Comparison of ENCODE assay signal across 8 cellular contexts in genomic region chr2:55692740-55693139, GRCh38. TPM values are rescaled to one million over a fixed set of nuclear protein-coding genes. Genes with fewer than 3 reads are reported as not detected.
DNase-seq lines count a peak whose midpoint lies in the region; ATAC-seq and TF ChIP-seq lines count a peak whose summit lies in the region.
"Not testable (repeated sequence)": the region's sequence is repeated elsewhere in the genome, so short reads cannot be mapped to it uniquely, and the experiment has no call there.

No MANE protein-coding gene starts in this region.

- DNase-seq in BE2C; brain microvascular endothelial cell; foreskin keratinocyte; smooth muscle cell (lab: John Stamatoyannopoulos, UW; ENCODE audit: unreplicated experiment): not testable (repeated sequence)

- WGBS in smooth muscle cell (ENCODE audit: low lambda C conversion rate): 27% methylated on average over 5 of the region's 5 CpGs

- not testable (repeated sequence) for H3K27me3 ChIP-seq in BE2C; HUES6 (ENCODE audit: control insufficient read depth, insufficient read depth, low read length); brain microvascular endothelial cell (replicated peaks); foreskin keratinocyte; mucosa of rectum (ENCODE audit: control insufficient read depth in 2 of 2, insufficient read depth in 2 of 2, low read length in 2 of 2); smooth muscle cell (ENCODE audit: low read depth)

- not testable (repeated sequence) for H3F3A ChIP-seq in smooth muscle cell (ENCODE audit: low read depth)

- H3K9ac ChIP-seq in HUES6 (ENCODE audit: low read length) (peak overlapping the region; percentile 94), mucosa of rectum (ENCODE audit: low read depth in 1 of 2, low read length in 2 of 2) (peak overlapping the region in 1 of 2 donors; percentile 64), smooth muscle cell (ENCODE audit: low read depth) (peak overlapping the region; percentile 52)

- peak overlapping the region; percentile 96 for H2AFZ ChIP-seq in smooth muscle cell (ENCODE audit: low read depth)

- not testable (repeated sequence) for H3K27ac ChIP-seq in HUES6 (ENCODE audit: low read depth, low read length); brain microvascular endothelial cell; mucosa of rectum (ENCODE audit: low read depth in 2 of 2, low read length in 2 of 2); smooth muscle cell (ENCODE audit: low read depth)
- peak overlapping the region; percentile 61 for H3K27ac ChIP-seq in VCaP
- H3K27ac ChIP-seq in foreskin keratinocyte: peak overlapping the region; percentile 71

- H3K4me2 ChIP-seq in smooth muscle cell: peak overlapping the region; percentile 99

- H4K20me1 ChIP-seq in smooth muscle cell (ENCODE audit: low read depth): not testable (repeated sequence)

- not testable (repeated sequence) for H3K9me3 ChIP-seq in BE2C; HUES6 (ENCODE audit: control insufficient read depth, insufficient read depth, low read depth, low read length); mucosa of rectum (ENCODE audit: control insufficient read depth in 2 of 2, low read length in 2 of 2); smooth muscle cell (replicated peaks; ENCODE audit: low read depth)

- ATAC-seq in GM19395 (IDR thresholded peaks at IDR 0.05; ENCODE audit: unreplicated experiment) (peak; percentile 5), foreskin keratinocyte (peak; percentile 4)

- H3K4me3 ChIP-seq in BE2C (ENCODE audit: low read depth, low read length) (peak overlapping the region; percentile 91), HUES6 (ENCODE audit: low read depth, low read length) (peak overlapping the region; percentile 96), brain microvascular endothelial cell (ENCODE audit: low read depth, low read length) (peak overlapping the region; percentile 100), mucosa of rectum (ENCODE audit: low read length in 2 of 2) (peak overlapping the region; percentile 97 to 99), smooth muscle cell (peak overlapping the region; percentile 81)

- H3K79me2 ChIP-seq in smooth muscle cell (ENCODE audit: low read depth): peaks cover 16% of the 10 kb centered on the region

- not testable (repeated sequence) for TF ChIP-seq CTCF in BE2C (IDR thresholded peaks at IDR 0.05; ENCODE audit: low read depth, low read length); VCaP (conservative IDR thresholded peaks at IDR 0.05); brain microvascular endothelial cell (IDR thresholded peaks at IDR 0.05; ENCODE audit: low read depth, low read length, missing control alignments); foreskin keratinocyte (conservative IDR thresholded peaks at IDR 0.05); smooth muscle cell (IDR thresholded peaks at IDR 0.05; ENCODE audit: borderline replicate concordance, insufficient read depth, poor library complexity, severe bottlenecking)

- H3K36me3 ChIP-seq in BE2C; brain microvascular endothelial cell (replicated peaks); mucosa of rectum (ENCODE audit: control insufficient read depth in 2 of 2, insufficient read depth in 2 of 2, low read length in 2 of 2); smooth muscle cell (ENCODE audit: low read depth): not testable (repeated sequence)
- H3K36me3 ChIP-seq in HUES6 (ENCODE audit: control insufficient read depth, insufficient read depth, low read length): peaks cover 12% of the 10 kb centered on the region

- H3K4me1 ChIP-seq in BE2C; HUES6 (ENCODE audit: control insufficient read depth, insufficient read depth, low read length); foreskin keratinocyte; smooth muscle cell (ENCODE audit: low read depth): not testable (repeated sequence)
- H3K4me1 ChIP-seq in mucosa of rectum (ENCODE audit: control insufficient read depth in 2 of 2, insufficient read depth in 2 of 2, low read length in 2 of 2): peaks cover 0 to 14% of the 10 kb centered on the region in 2 donors

- in situ Hi-C loops in brain microvascular endothelial cell (cut with HindIII; ENCODE audit: low pct_ligation_motif_present, low sequenced_read_pairs): not testable (repeated sequence)

RNA-seq across cellular contexts. Expression of gene PNPT1, which starts 0.9 kb away (rescaled TPM):
- polyA plus RNA-seq in BE2C (2012; ENCODE audit: insufficient read depth, insufficient read length, low read depth): 35.9 TPM
- 36.4 and 38.4 TPM in 2 replicates for total RNA-seq in foreskin keratinocyte
- 13.6 and 16.6 TPM in 2 replicates for polyA plus RNA-seq in foreskin keratinocyte
- 11.8 and 16.9 TPM in 2 replicates for total RNA-seq in smooth muscle cell
- 7.9 and 10.0 TPM in 2 replicates for polyA plus RNA-seq in smooth muscle cell
